Comparison of ENCODE assay signal across 35 cellular contexts in genomic region chr9:114091711-114092110, GRCh38. TPM values are rescaled to one million over a fixed set of nuclear protein-coding genes. Genes with fewer than 3 reads are reported as not detected.
"Had no signal": no experiment of that assay in that cellular context is flagged by ENCODE, and none has a peak within 500 bp of the region (broad histone marks: within the 10 kb centered on the region; RNA-seq: fewer than 3 reads in every experiment).

No MANE protein-coding gene starts in this region.

- H3K4me3 Mint-ChIP-seq: activated naive CD8-positive, alpha-beta T cell; activated T-cell treated with anti-CD3 and anti-CD28 coated beads, Interleukin-2, amount 50 U/mL, for 4 hours; activated T-helper 17 cell treated with anti-CD3 and anti-CD28 coated beads, Interleukin-2, amount 50 U/mL, for 72 hours; central memory CD8-positive, alpha-beta T cell; memory B cell; natural killer cell; neural progenitor cell; stimulated activated effector memory CD8-positive, alpha-beta T cell treated with anti-CD3 and anti-CD28 coated beads, Interleukin-12 subunit alpha, Interleukin-12 subunit beta, amount 100 ng/mL, for 72 hours; stimulated activated naive CD8-positive, alpha-beta T cell treated with anti-CD3 and anti-CD28 coated beads, Interleukin-15, Interleukin-2, amounts not matched to agents 100 ng/mL and 50 ng/mL, for 24 hours; T-helper 17 cell had no signal

- H3K9me3 Mint-ChIP-seq: activated T-cell treated with anti-CD3 and anti-CD28 coated beads, Interleukin-2, amount 50 U/mL, for 4 hours; activated T-helper 17 cell treated with anti-CD3 and anti-CD28 coated beads, Interleukin-2, amount 50 U/mL, for 72 hours; central memory CD8-positive, alpha-beta T cell; memory B cell; natural killer cell; stimulated activated effector memory CD8-positive, alpha-beta T cell treated with anti-CD3 and anti-CD28 coated beads, Interleukin-12 subunit alpha, Interleukin-12 subunit beta, amount 100 ng/mL, for 72 hours; stimulated activated naive CD8-positive, alpha-beta T cell treated with anti-CD3 and anti-CD28 coated beads, Interleukin-15, Interleukin-2, amounts not matched to agents 100 ng/mL and 50 ng/mL, for 24 hours had no signal

- H3K27ac Mint-ChIP-seq: activated naive CD8-positive, alpha-beta T cell; activated T-helper 17 cell treated with anti-CD3 and anti-CD28 coated beads, Interleukin-2, amount 50 U/mL, for 72 hours; memory B cell; natural killer cell; neural progenitor cell; progenitor cell of endocrine pancreas; stimulated activated effector memory CD8-positive, alpha-beta T cell treated with anti-CD3 and anti-CD28 coated beads, Interleukin-12 subunit alpha, Interleukin-12 subunit beta, amount 100 ng/mL, for 72 hours; stimulated activated naive CD8-positive, alpha-beta T cell treated with anti-CD3 and anti-CD28 coated beads, Interleukin-15, Interleukin-2, amounts not matched to agents 100 ng/mL and 50 ng/mL, for 24 hours; T-helper 17 cell had no signal

- H3K27ac ChIP-seq: gastroesophageal sphincter, hepatocyte, neural progenitor cell, right lobe of liver, skin epidermis, upper lobe of left lung, WERI-Rb-1 had no signal

- H3K4me1 ChIP-seq: gastroesophageal sphincter, neural progenitor cell, right lobe of liver, upper lobe of left lung had no signal

- H3K36me3 ChIP-seq: gastroesophageal sphincter, neural progenitor cell, upper lobe of left lung had no signal

- H3K36me3 Mint-ChIP-seq: activated naive CD8-positive, alpha-beta T cell; memory B cell; natural killer cell; stimulated activated effector memory CD8-positive, alpha-beta T cell treated with anti-CD3 and anti-CD28 coated beads, Interleukin-12 subunit alpha, Interleukin-12 subunit beta, amount 100 ng/mL, for 72 hours had no signal

- DNase-seq: activated CD4-positive, alpha-beta T cell treated with anti-CD3 and anti-CD28 coated beads for 48 hours; activated CD4-positive, alpha-beta T cell treated with anti-CD3 and anti-CD28 coated beads, Interleukin-2, amount 50 U/mL, for 48 hours; activated naive CD4-positive, alpha-beta T cell treated with Interleukin-2 at 50 U/mL for 16 hours; activated T-cell treated with anti-CD3 and anti-CD28 coated beads, Interleukin-2, amount 50 U/mL, for 4 hours; anterior cingulate cortex; effector memory CD4-positive, alpha-beta T cell; erythroblast; left colon; natural killer cell; stimulated activated CD4-positive, alpha-beta T cell treated with anti-CD3 and anti-CD28 coated beads, Interleukin-4, amount 100 ng/mL, for 24 hours; SW 1271; T-helper 17 cell; T1000; upper lobe of left lung; WERI-Rb-1 had no signal

- H3K4me3 ChIP-seq: gastroesophageal sphincter, hepatocyte, neural progenitor cell, right lobe of liver, skin epidermis, upper lobe of left lung had no signal

- H3K4me1 Mint-ChIP-seq: activated T-helper 17 cell treated with anti-CD3 and anti-CD28 coated beads, Interleukin-2, amount 50 U/mL, for 72 hours; central memory CD8-positive, alpha-beta T cell; natural killer cell; neural progenitor cell had no signal

- H3K27me3 ChIP-seq: hepatocyte, right lobe of liver, upper lobe of left lung had no signal

- H3K9me3 ChIP-seq: gastroesophageal sphincter, right lobe of liver, upper lobe of left lung had no signal

- ATAC-seq: activated CD4-positive, CD25-positive, alpha-beta regulatory T cell treated with anti-CD3 and anti-CD28 coated beads, Interleukin-2, amount 50 U/mL, for 24 hours; activated T-cell treated with anti-CD3 and anti-CD28 coated beads, Interleukin-2, amount 50 U/mL, for 4 hours; activated T-helper 17 cell treated with anti-CD3 and anti-CD28 coated beads, Interleukin-2, amount 50 U/mL, for 72 hours; gastroesophageal sphincter; left colon; natural killer cell; right lobe of liver; stimulated activated effector memory CD8-positive, alpha-beta T cell treated with anti-CD3 and anti-CD28 coated beads, Interleukin-12 subunit alpha, Interleukin-12 subunit beta, amount 100 ng/mL, for 72 hours; T-helper 17 cell had no signal

- H3K27me3 Mint-ChIP-seq: progenitor cell of endocrine pancreas had no signal

RNA-seq across cellular contexts. Expression of gene KIF12, which starts 7.4 kb away (rescaled TPM):
- total RNA-seq: activated CD8-positive, alpha-beta memory T cell treated with anti-CD3 and anti-CD28 coated beads for 36 hours; activated T-helper 17 cell treated with anti-CD3 and anti-CD28 coated beads, Interleukin-2, amount 50 U/mL, for 72 hours; bronchial epithelial cell; dermis microvascular lymphatic vessel endothelial cell; gastroesophageal sphincter; natural killer cell; subcutaneous adipose tissue; T-helper 17 cell had no signal

RNA-seq across cellular contexts. Expression of gene AMBP, which starts 13.6 kb away (rescaled TPM):
- total RNA-seq: activated CD8-positive, alpha-beta memory T cell treated with anti-CD3 and anti-CD28 coated beads for 36 hours; activated T-helper 17 cell treated with anti-CD3 and anti-CD28 coated beads, Interleukin-2, amount 50 U/mL, for 72 hours; bronchial epithelial cell; dermis microvascular lymphatic vessel endothelial cell; gastroesophageal sphincter; lower leg skin; natural killer cell; osteocyte; subcutaneous adipose tissue; T-helper 17 cell had no signal
- polyA plus RNA-seq: keratinocyte had no signal
